ENCODE assay signal across 17 cellular contexts in the genomic region with DNA sequence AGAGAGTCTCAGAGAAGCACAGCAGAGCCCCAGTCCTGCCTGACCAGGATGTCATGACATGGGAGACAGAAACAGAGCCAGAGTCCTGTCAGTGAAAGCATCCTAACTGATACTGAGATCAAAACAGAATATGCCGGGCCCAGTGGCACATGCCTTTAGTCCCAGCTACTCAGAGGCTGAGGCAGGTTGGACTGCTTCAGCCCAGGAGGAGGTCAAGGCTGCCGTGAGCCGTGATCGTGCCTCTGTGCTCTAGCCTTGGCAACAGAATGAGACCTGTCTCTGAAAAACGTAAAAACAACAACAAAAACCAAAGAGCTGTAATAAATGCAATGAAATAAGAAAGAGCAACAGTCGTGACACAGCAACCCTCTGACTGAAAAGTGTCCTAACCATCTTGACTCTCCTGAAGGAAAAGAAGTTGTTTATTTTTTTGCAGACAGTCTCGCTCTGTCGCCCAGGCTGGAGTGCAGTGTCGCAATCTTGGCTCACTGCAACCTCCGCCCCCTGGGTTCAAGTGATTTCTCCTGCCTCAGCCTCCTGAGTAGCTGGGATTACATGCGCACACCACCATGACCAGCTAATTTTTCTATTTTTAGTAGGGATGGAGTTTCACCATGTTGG.
DNase-seq lines count a peak whose midpoint lies in the region; ATAC-seq and TF ChIP-seq lines count a peak whose summit lies in the region.
"Had no signal": no experiment of that assay in that cellular context is flagged by ENCODE, and none has a peak within 500 bp of the region (broad histone marks: within the 10 kb centered on the region; RNA-seq: fewer than 3 reads in every experiment).

No MANE protein-coding gene starts in this region.

- TF ChIP-seq EP300 in upper lobe of left lung (IDR thresholded peaks at IDR 0.05) = no peak

- no peaks in the 10 kb centered on the region for H3K9me3 Mint-ChIP-seq in activated naive CD4-positive, alpha-beta T cell treated with anti-CD3 and anti-CD28 coated beads for 36 hours
- H3K9me3 Mint-ChIP-seq in brain (peaks cover 0 to 4% (median 4%) of the 10 kb centered on the region in 5 experiments), naive B cell (no peaks in the 10 kb centered on the region)
- H3K9me3 Mint-ChIP-seq: activated CD4-positive, alpha-beta memory T cell treated with anti-CD3 and anti-CD28 coated beads, Interleukin-2, amount 10 ng/mL, durations not matched to agents 7 days and 5 days; CD4-positive, CD25-positive, alpha-beta regulatory T cell had no signal

- H3K4me1 Mint-ChIP-seq in activated naive CD4-positive, alpha-beta T cell treated with anti-CD3 and anti-CD28 coated beads for 36 hours (ENCODE audit: low read depth) = peaks cover 33% of the 10 kb centered on the region
- peaks cover 49% of the 10 kb centered on the region for H3K4me1 Mint-ChIP-seq in brain
- peaks cover 21 to 37% (median 29%) of the 10 kb centered on the region in 3 donors for H3K4me1 Mint-ChIP-seq in naive B cell

- peak overlapping the region; percentile 12 to 73 (median 35) for H3K27ac ChIP-seq in upper lobe of left lung
- H3K27ac ChIP-seq: heart left ventricle had no signal

- no peaks in the 10 kb centered on the region for H3K27me3 Mint-ChIP-seq in activated naive CD4-positive, alpha-beta T cell treated with anti-CD3 and anti-CD28 coated beads for 36 hours (ENCODE audit: low read depth)
- no peaks in the 10 kb centered on the region for H3K27me3 Mint-ChIP-seq in brain
- H3K27me3 Mint-ChIP-seq in naive B cell = no peaks in the 10 kb centered on the region
- H3K27me3 Mint-ChIP-seq: activated CD4-positive, alpha-beta memory T cell treated with anti-CD3 and anti-CD28 coated beads, Interleukin-2, amount 10 ng/mL, durations not matched to agents 7 days and 5 days; CD4-positive, CD25-positive, alpha-beta regulatory T cell had no signal

- H3K27ac Mint-ChIP-seq in activated naive CD4-positive, alpha-beta T cell treated with anti-CD3 and anti-CD28 coated beads for 36 hours = peak overlapping the region; percentile 30
- H3K27ac Mint-ChIP-seq in brain (peak overlapping the region in 3 of 5 experiments; percentile 22 to 82 (median 52)), naive B cell (peak overlapping the region in 5 of 6 donors; percentile 10 to 76 (median 63))
- H3K27ac Mint-ChIP-seq: activated CD4-positive, alpha-beta memory T cell treated with anti-CD3 and anti-CD28 coated beads, Interleukin-2, amount 10 ng/mL, durations not matched to agents 7 days and 5 days had no signal

- H3K36me3 Mint-ChIP-seq in activated naive CD4-positive, alpha-beta T cell treated with anti-CD3 and anti-CD28 coated beads for 36 hours (ENCODE audit: low read depth) = no peaks in the 10 kb centered on the region
- peaks cover 65% of the 10 kb centered on the region for H3K36me3 Mint-ChIP-seq in brain
- H3K36me3 Mint-ChIP-seq in naive B cell = peaks cover 20 to 21% of the 10 kb centered on the region in 2 donors

- peaks cover 6 to 20% (median 11%) of the 10 kb centered on the region in 4 donors for H3K4me1 ChIP-seq in upper lobe of left lung

- no peaks in the 10 kb centered on the region for H3K27me3 ChIP-seq in upper lobe of left lung
- H3K27me3 ChIP-seq: esophagus squamous epithelium, heart left ventricle, transverse colon had no signal

- 54 to 73% methylated on average over 10 to 11 of the region's 11 CpGs for WGBS in upper lobe of left lung, 2 donors

- ATAC-seq in naive B cell (ENCODE audit: low read depth in 2 of 2) (no peak), upper lobe of left lung (ENCODE audit: low FRiP score in 2 of 2) (no peak)

- H3K36me3 ChIP-seq in upper lobe of left lung = no peaks in the 10 kb centered on the region

- no peak for TF ChIP-seq POLR2A in upper lobe of left lung (IDR thresholded peaks at IDR 0.05)

- CTCF ChIA-PET in activated naive CD4-positive, alpha-beta T cell treated with anti-CD3 and anti-CD28 coated beads for 36 hours (lab: Charles Lee) = no interaction called here

- no peak overlapping the region for H3K4me3 ChIP-seq in upper lobe of left lung
- H3K4me3 ChIP-seq: esophagus squamous epithelium, heart left ventricle, smooth muscle cell, transverse colon had no signal

- H3K4me3 Mint-ChIP-seq in activated naive CD4-positive, alpha-beta T cell treated with anti-CD3 and anti-CD28 coated beads for 36 hours = no peak overlapping the region
- H3K4me3 Mint-ChIP-seq in brain (no peak overlapping the region), naive B cell (no peak overlapping the region)
- H3K4me3 Mint-ChIP-seq: activated CD4-positive, alpha-beta memory T cell treated with anti-CD3 and anti-CD28 coated beads, Interleukin-2, amount 10 ng/mL, durations not matched to agents 7 days and 5 days had no signal

- no peak for DNase-seq in activated naive CD4-positive, alpha-beta T cell treated with anti-CD3 and anti-CD28 coated beads for 36 hours
- DNase-seq in activated naive CD4-positive, alpha-beta T cell treated with Interleukin-2 at 50 U/mL for 16 hours = no peak
- DNase-seq in naive B cell (no peak), upper lobe of left lung (no peak), NCI-H2171 treated with DMSO at 0.1 percent for 48 hours (lab: John Stamatoyannopoulos, UW) (no peak), GM20000 (ENCODE audit: low spot score) (no peak)
- DNase-seq in activated CD4-positive, alpha-beta T cell treated with anti-CD3 and anti-CD28 coated beads, Interleukin-2, amount 50 U/mL, for 4 hours = no peak
- DNase-seq: activated CD4-positive, alpha-beta memory T cell treated with anti-CD3 and anti-CD28 coated beads, Interleukin-2, amount 10 ng/mL, durations not matched to agents 7 days and 5 days; CD4-positive, CD25-positive, alpha-beta regulatory T cell; DND-41; esophagus squamous epithelium; heart left ventricle; NCI-H1092 treated with DMSO at 0.1 percent for 48 hours; NCI-H774; transverse colon had no signal

- TF ChIP-seq CTCF in brain (conservative IDR thresholded peaks at IDR 0.05) (no peak), upper lobe of left lung (IDR thresholded peaks at IDR 0.05) (no peak), GM20000 (IDR thresholded peaks at IDR 0.05; ENCODE audit: extremely low read depth, missing control alignments) (no peak)

- intact Hi-C loops in activated naive CD4-positive, alpha-beta T cell treated with anti-CD3 and anti-CD28 coated beads for 36 hours (cut with micrococcal nuclease) = no loop called here

- no peaks in the 10 kb centered on the region for H3K9me3 ChIP-seq in upper lobe of left lung
- H3K9me3 ChIP-seq: esophagus squamous epithelium, heart left ventricle, transverse colon had no signal
